13 cellular contexts compared by ENCODE assay signal in the genomic region with DNA sequence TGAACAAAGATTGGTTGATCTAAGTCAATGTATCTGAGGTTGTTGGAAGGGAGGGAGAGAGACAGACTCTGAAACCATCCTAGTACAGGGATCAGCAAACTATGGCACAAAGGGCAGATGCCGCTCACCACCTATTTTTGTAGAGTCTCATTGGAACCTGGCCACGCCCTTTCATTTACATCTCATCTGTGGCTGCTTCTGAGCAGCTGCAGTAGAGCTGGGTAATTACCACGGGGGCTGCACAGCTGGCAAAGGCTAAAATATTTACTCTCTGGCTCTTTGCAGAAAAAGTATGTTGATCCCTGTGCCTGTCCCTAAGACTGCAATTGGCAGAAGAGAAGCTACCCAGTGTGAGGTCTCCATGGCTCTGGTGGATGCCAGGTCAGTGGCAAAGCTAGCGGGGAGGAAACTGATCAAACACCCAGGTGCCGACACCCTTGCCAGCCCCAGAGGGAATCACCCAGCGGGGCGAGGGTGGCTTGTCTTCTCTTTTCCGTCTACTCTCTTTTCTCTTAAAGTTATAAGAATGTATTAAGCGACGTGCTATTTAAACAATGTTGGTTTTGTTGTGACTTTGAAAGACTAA. TPM values are rescaled to one million over a fixed set of nuclear protein-coding genes. Genes with fewer than 3 reads are reported as not detected.
A peak's percentile ranks its signal among the peaks of the same experiment; 100 is the strongest.
DNase-seq lines count a peak whose midpoint lies in the region; ATAC-seq and FAIRE-seq lines count a peak whose summit lies in the region.
"Had no signal": no experiment of that assay in that cellular context is flagged by ENCODE, and none has a peak within 500 bp of the region (broad histone marks: within the 10 kb centered on the region; RNA-seq: fewer than 3 reads in every experiment).

No MANE protein-coding gene starts in this region.

- peaks cover 0 to 14% (median 0%) of the 10 kb centered on the region in 11 experiments; a peak in 7 of 22 replicates for H3K36me3 ChIP-seq in BLaER1 treated with 17β-estradiol and CSF1 and Interleukin-3, amounts not matched to agents 10 nM and 100 nM

- H3K9ac ChIP-seq in BLaER1 treated with 17β-estradiol and CSF1 and Interleukin-3, amounts not matched to agents 10 nM and 100 nM: peak overlapping the region; percentile 67 to 81 (median 74); a peak in 19 of 22 replicates

- peaks cover 98 to 100% (median 99%) of the 10 kb centered on the region in 10 experiments for H3K4me1 ChIP-seq in BLaER1 treated with 17β-estradiol and CSF1 and Interleukin-3, amounts not matched to agents 10 nM and 100 nM

- no peaks in the 10 kb centered on the region for H3K27me3 ChIP-seq in BLaER1 treated with 17β-estradiol and CSF1 and Interleukin-3, amounts not matched to agents 10 nM and 100 nM

- DNase-seq in GM19239 (ENCODE audit: insufficient read length, low spot score) (no peak), LoVo (ENCODE audit: low spot score) (no peak)
- no peak for DNase-seq in activated CD4-positive, alpha-beta memory T cell treated with anti-CD3 and anti-CD28 coated beads, Interleukin-2, amount 10 ng/mL, durations not matched to agents 7 days and 5 days
- DNase-seq in naive thymus-derived CD8-positive, alpha-beta T cell: peak in 1 of 10 donors; percentile 25
- DNase-seq in activated naive CD4-positive, alpha-beta T cell treated with anti-CD3 and anti-CD28 coated beads, Interleukin-2, amount 50 U/mL, for 72 hours (ENCODE audit: low spot score in 2 of 2): no peak
- DNase-seq: kidney glomerular epithelial cell, NCI-H1048, occipital lobe, OCI-M1 had no signal

- peak overlapping the region; percentile 77 to 98 (median 89) for H3K4me2 ChIP-seq in BLaER1 treated with 17β-estradiol and CSF1 and Interleukin-3, amounts not matched to agents 10 nM and 100 nM

- CTCF ChIA-PET in activated CD4-positive, alpha-beta memory T cell treated with anti-CD3 and anti-CD28 coated beads, Interleukin-2, amount 10 ng/mL, durations not matched to agents 7 days and 5 days (lab: Charles Lee): no interaction called here

- H3K27ac Mint-ChIP-seq in activated CD4-positive, alpha-beta memory T cell treated with anti-CD3 and anti-CD28 coated beads, Interleukin-2, amount 10 ng/mL, durations not matched to agents 7 days and 5 days: peak overlapping the region; percentile 78
- H3K27ac Mint-ChIP-seq in naive thymus-derived CD8-positive, alpha-beta T cell: peak overlapping the region; percentile 46 to 96 (median 91)
- H3K27ac Mint-ChIP-seq in activated naive CD4-positive, alpha-beta T cell treated with anti-CD3 and anti-CD28 coated beads, Interleukin-2, amount 50 U/mL, for 72 hours: peak overlapping the region in 1 of 2 donors; percentile 49

- no peaks in the 10 kb centered on the region for H3K9me3 Mint-ChIP-seq in activated CD4-positive, alpha-beta memory T cell treated with anti-CD3 and anti-CD28 coated beads, Interleukin-2, amount 10 ng/mL, durations not matched to agents 7 days and 5 days
- no peaks in the 10 kb centered on the region for H3K9me3 Mint-ChIP-seq in naive thymus-derived CD8-positive, alpha-beta T cell
- no peaks in the 10 kb centered on the region for H3K9me3 Mint-ChIP-seq in activated naive CD4-positive, alpha-beta T cell treated with anti-CD3 and anti-CD28 coated beads, Interleukin-2, amount 50 U/mL, for 72 hours

- H4K20me1 ChIP-seq in BLaER1 treated with 17β-estradiol and CSF1 and Interleukin-3, amounts not matched to agents 10 nM and 100 nM: peaks cover 12 to 89% (median 28%) of the 10 kb centered on the region in 11 experiments; a peak in 20 of 22 replicates

- no peaks in the 10 kb centered on the region for H3K36me3 Mint-ChIP-seq in activated CD4-positive, alpha-beta memory T cell treated with anti-CD3 and anti-CD28 coated beads, Interleukin-2, amount 10 ng/mL, durations not matched to agents 7 days and 5 days (ENCODE audit: low read depth)
- no peaks in the 10 kb centered on the region for H3K36me3 Mint-ChIP-seq in naive thymus-derived CD8-positive, alpha-beta T cell
- H3K36me3 Mint-ChIP-seq in activated naive CD4-positive, alpha-beta T cell treated with anti-CD3 and anti-CD28 coated beads, Interleukin-2, amount 50 U/mL, for 72 hours: no peaks in the 10 kb centered on the region

- POLR2A ChIA-PET in activated CD4-positive, alpha-beta memory T cell treated with anti-CD3 and anti-CD28 coated beads, Interleukin-2, amount 10 ng/mL, durations not matched to agents 7 days and 5 days (lab: Charles Lee): interaction anchor here (0.7 kb wide), 1 partner anchor 23 kb away, joined by 3 read pairs; no protein-coding TSS in a partner anchor
- POLR2A ChIA-PET in naive thymus-derived CD8-positive, alpha-beta T cell (lab: Charles Lee): interaction anchor here (0.8 to 1.2 kb wide), 2 partner anchors 34 to 36 kb away, joined by 3 to 4 read pairs; partner anchors contain the start of gene TIMP2

- no peak overlapping the region for H3K4me3 Mint-ChIP-seq in activated CD4-positive, alpha-beta memory T cell treated with anti-CD3 and anti-CD28 coated beads, Interleukin-2, amount 10 ng/mL, durations not matched to agents 7 days and 5 days
- H3K4me3 Mint-ChIP-seq in naive thymus-derived CD8-positive, alpha-beta T cell: peak overlapping the region in 9 of 10 donors; percentile 18 to 80 (median 52)

- peak overlapping the region in 3 of 10 experiments; percentile 6 to 38 (median 12); a peak in 2 of 20 replicates for H3K4me3 ChIP-seq in BLaER1 treated with 17β-estradiol and CSF1 and Interleukin-3, amounts not matched to agents 10 nM and 100 nM

- peaks cover 8% of the 10 kb centered on the region for H3K27me3 Mint-ChIP-seq in activated CD4-positive, alpha-beta memory T cell treated with anti-CD3 and anti-CD28 coated beads, Interleukin-2, amount 10 ng/mL, durations not matched to agents 7 days and 5 days
- H3K27me3 Mint-ChIP-seq in naive thymus-derived CD8-positive, alpha-beta T cell: no peaks in the 10 kb centered on the region

- H3K27ac ChIP-seq in BLaER1 treated with 17β-estradiol and CSF1 and Interleukin-3, amounts not matched to agents 10 nM and 100 nM: peak overlapping the region; percentile 81 to 94 (median 86)

- H3K9me3 ChIP-seq in BLaER1 treated with 17β-estradiol and CSF1 and Interleukin-3, amounts not matched to agents 10 nM and 100 nM (replicated peaks in 1 of 11): no peaks in the 10 kb centered on the region

- peaks cover 43% of the 10 kb centered on the region for H3K4me1 Mint-ChIP-seq in activated CD4-positive, alpha-beta memory T cell treated with anti-CD3 and anti-CD28 coated beads, Interleukin-2, amount 10 ng/mL, durations not matched to agents 7 days and 5 days
- peaks cover 19 to 52% (median 44%) of the 10 kb centered on the region in 4 donors for H3K4me1 Mint-ChIP-seq in naive thymus-derived CD8-positive, alpha-beta T cell

- peak in 1 of 2 donors; percentile 37 for ATAC-seq in naive thymus-derived CD8-positive, alpha-beta T cell
- ATAC-seq in GM18867 (IDR thresholded peaks at IDR 0.05; ENCODE audit: unreplicated experiment) (no peak), GM21717 (IDR thresholded peaks at IDR 0.05; ENCODE audit: unreplicated experiment) (no peak)
- ATAC-seq in activated naive CD4-positive, alpha-beta T cell treated with anti-CD3 and anti-CD28 coated beads, Interleukin-2, amount 50 U/mL, for 72 hours: no peak

- peak; percentile 63 for FAIRE-seq in GM19239 (lab: Jason Lieb, UNC)
- FAIRE-seq: TTC549 had no signal

RNA-seq across cellular contexts. Expression of gene CEP295NL, which starts 14.0 kb away (rescaled TPM):
- total RNA-seq in activated CD4-positive, alpha-beta memory T cell treated with anti-CD3 and anti-CD28 coated beads, Interleukin-2, amount 10 ng/mL, durations not matched to agents 7 days and 5 days: not detected
- total RNA-seq in naive thymus-derived CD8-positive, alpha-beta T cell: under 1 TPM in 1 of 2 experiments, not detected in 1; 0.86 TPM
- polyA plus RNA-seq in naive thymus-derived CD8-positive, alpha-beta T cell: not detected
- total RNA-seq in activated naive CD4-positive, alpha-beta T cell treated with anti-CD3 and anti-CD28 coated beads, Interleukin-2, amount 50 U/mL, for 72 hours: under 1 TPM in 1 of 2 donors, not detected in 1; 0.61 TPM

RNA-seq across cellular contexts. Expression of gene TIMP2, which starts 36.2 kb away (rescaled TPM):
- 1 to 10 TPM; 3.3 TPM for total RNA-seq in activated CD4-positive, alpha-beta memory T cell treated with anti-CD3 and anti-CD28 coated beads, Interleukin-2, amount 10 ng/mL, durations not matched to agents 7 days and 5 days
- 1 to 10 TPM; 6.2 to 7.3 TPM for total RNA-seq in naive thymus-derived CD8-positive, alpha-beta T cell
- under 1 TPM; 0.22 to 0.75 (median 0.60) TPM for polyA plus RNA-seq in naive thymus-derived CD8-positive, alpha-beta T cell
- 1 to 10 TPM; 1.1 TPM for total RNA-seq in activated naive CD4-positive, alpha-beta T cell treated with anti-CD3 and anti-CD28 coated beads, Interleukin-2, amount 50 U/mL, for 72 hours

RNA-seq across cellular contexts. Expression of gene USP36, which starts 48.4 kb away (rescaled TPM):
- total RNA-seq in activated CD4-positive, alpha-beta memory T cell treated with anti-CD3 and anti-CD28 coated beads, Interleukin-2, amount 10 ng/mL, durations not matched to agents 7 days and 5 days: 10 to 100 TPM; 95.4 to 96.8 TPM
- total RNA-seq in naive thymus-derived CD8-positive, alpha-beta T cell: 100 to 1,000 TPM; 151 to 156 TPM
- 10 to 100 TPM; 27.5 to 45.1 (median 36.7) TPM for polyA plus RNA-seq in naive thymus-derived CD8-positive, alpha-beta T cell
- total RNA-seq in activated naive CD4-positive, alpha-beta T cell treated with anti-CD3 and anti-CD28 coated beads, Interleukin-2, amount 50 U/mL, for 72 hours: 10 to 100 TPM; 82.2 to 88.1 TPM
